8 cellular contexts compared by ENCODE assay signal in genomic region chr2:96174251-96175144, GRCh38. TPM values are rescaled to one million over a fixed set of nuclear protein-coding genes. Genes with fewer than 3 reads are reported as not detected.
A peak's percentile ranks its signal among the peaks of the same experiment; 100 is the strongest.
DNase-seq lines count a peak whose midpoint lies in the region; ATAC-seq and TF ChIP-seq lines count a peak whose summit lies in the region.

No MANE protein-coding gene starts in this region.

- CTCF ChIA-PET in AG04449 (lab: Yijun Ruan, JAX): interaction anchor here (0.6 to 6.6 kb wide), 46 partner anchors 9 to 333 kb away, joined by 3 to 228 read pairs (median 6); partner anchors contain the start of genes ADRA2B, ANKRD36C, ASTL and DUSP2

- H3K4me1 ChIP-seq in lower lobe of right lung: no peaks in the 10 kb centered on the region

- H3K27ac ChIP-seq in lower lobe of right lung: no peak overlapping the region

- intact Hi-C loops in lower lobe of right lung (cut with DNase I): no loop called here

- DNase-seq in AG04449 (ENCODE audit: low read depth, low spot score) (no peak), NCI-H526 treated with DMSO at 0.1 percent for 48 hours (lab: John Stamatoyannopoulos, UW) (peak; percentile 21), dedifferentiated amniotic fluid mesenchymal stem cell (ENCODE audit: extremely low spot score) (peak; percentile 41), lower lobe of right lung (peak; percentile 84)
- DNase-seq in activated CD4-positive, alpha-beta T cell treated with anti-CD3 and anti-CD28 coated beads, Interleukin-2, amount 50 U/mL, for 4 hours: peak; percentile 83 to 84
- DNase-seq in stimulated activated CD8-positive, alpha-beta memory T cell treated with anti-CD3 and anti-CD28 coated beads, Interleukin-12 subunit alpha, Interleukin-12 subunit beta, amount 100 ng/mL, for 4 hours (ENCODE audit: low read depth): peak; percentile 70

- no peaks in the 10 kb centered on the region for H3K36me3 ChIP-seq in lower lobe of right lung

- H3K9me3 ChIP-seq in lower lobe of right lung: peaks cover 4% of the 10 kb centered on the region

- H3K27me3 ChIP-seq in lower lobe of right lung (ENCODE audit: low read depth): no peaks in the 10 kb centered on the region

- H3K4me3 ChIP-seq in AG04449 (ENCODE audit: low read depth, low read length) (no peak overlapping the region), lower lobe of right lung (no peak overlapping the region)

- POLR2A ChIA-PET in AG04449 (lab: Yijun Ruan, JAX): interaction anchor here (0.8 to 1.3 kb wide), 2 partner anchors 30 to 36 kb away, joined by 3 read pairs; partner anchors contain the start of genes ASTL and DUSP2

- ATAC-seq in GM18520 (IDR thresholded peaks at IDR 0.05; ENCODE audit: unreplicated experiment): peak; percentile 85
- peak; percentile 72 for ATAC-seq in HG03432 (IDR thresholded peaks at IDR 0.05; ENCODE audit: unreplicated experiment)
- ATAC-seq in lower lobe of right lung: peak; percentile 94

- TF ChIP-seq CTCF in AG04449 (IDR thresholded peaks at IDR 0.05; ENCODE audit: insufficient read depth, low read length, missing control alignments): peak; percentile 94
- TF ChIP-seq CTCF in lower lobe of right lung (IDR thresholded peaks at IDR 0.05): peak; percentile 91

RNA-seq across cellular contexts. Expression of gene DUSP2, which starts 29.3 kb away (rescaled TPM):
- total RNA-seq in lower lobe of right lung: 5.5 TPM

RNA-seq across cellular contexts. Expression of gene STARD7, which starts 34.1 kb away (rescaled TPM):
- total RNA-seq in lower lobe of right lung: 147 TPM

RNA-seq across cellular contexts. Expression of gene ASTL, which starts 36.2 kb away (rescaled TPM):
- total RNA-seq in lower lobe of right lung: not detected

RNA-seq across cellular contexts. Expression of gene ADRA2B, which starts 58.1 kb away (rescaled TPM):
- 0.32 TPM for total RNA-seq in lower lobe of right lung
